Comparison of ENCODE assay signal across 1 cellular context in genomic region chr3:170002231-170002630, GRCh38.
TF ChIP-seq lines count a peak whose summit lies in the region.

No MANE protein-coding gene starts in this region.

TF ChIP-seq in K562, 482 proteins besides CTCF, POLR2A, EP300 and RAD21:
- no peak for TF ChIP-seq ATF4 (CRISPR knock-in tag; IDR thresholded peaks at IDR 0.05)
- no peak for TF ChIP-seq SMARCC2 (IDR thresholded peaks at IDR 0.05; ENCODE audit: low read depth)
- no peak for TF ChIP-seq CEBPG (CRISPR knock-in tag; IDR thresholded peaks at IDR 0.05)
- no peak for TF ChIP-seq CEBPG (tag; conservative IDR thresholded peaks at IDR 0.05 in 1 of 2, IDR thresholded peaks at IDR 0.05 in 1 of 2)
- TF ChIP-seq PKNOX1 (IDR thresholded peaks at IDR 0.05): no peak
- TF ChIP-seq ZNF280A (IDR thresholded peaks at IDR 0.05; ENCODE audit: low read depth, partially characterized antibody): no peak
- TF ChIP-seq ZNF444 (CRISPR knock-in tag; IDR thresholded peaks at IDR 0.05): no peak
- TF ChIP-seq ZNF785 (CRISPR knock-in tag; IDR thresholded peaks at IDR 0.05): no peak
- no peak for TF ChIP-seq DDX20 (tag; IDR thresholded peaks at IDR 0.05; ENCODE audit: low read depth)
- TF ChIP-seq FOS (IDR thresholded peaks at IDR 0.05; ENCODE audit: extremely low read depth, insufficient read length): no peak
- TF ChIP-seq TOE1 (IDR thresholded peaks at IDR 0.05; ENCODE audit: borderline replicate concordance): no peak
- TF ChIP-seq TOE1 (CRISPR knock-in tag; IDR thresholded peaks at IDR 0.05; ENCODE audit: borderline replicate concordance, low read depth): no peak
- TF ChIP-seq ZNF316 (IDR thresholded peaks at IDR 0.05): no peak
- TF ChIP-seq ZBTB11 (CRISPR knock-in tag; IDR thresholded peaks at IDR 0.05): no peak
- no peak for TF ChIP-seq SRSF9 (IDR thresholded peaks at IDR 0.05; ENCODE audit: borderline replicate concordance, low read depth, low read length)
- TF ChIP-seq ZNF766 (CRISPR knock-in tag; conservative IDR thresholded peaks at IDR 0.05): no peak
- no peak for TF ChIP-seq NUFIP1 (IDR thresholded peaks at IDR 0.05; ENCODE audit: partially characterized antibody)
- no peak for TF ChIP-seq GTF2F1 (IDR thresholded peaks at IDR 0.05; ENCODE audit: low read depth, low read length)
- TF ChIP-seq EWSR1 (IDR thresholded peaks at IDR 0.05; ENCODE audit: borderline replicate concordance, low read depth, partially characterized antibody): no peak
- TF ChIP-seq POU5F1 (IDR thresholded peaks at IDR 0.05; ENCODE audit: borderline replicate concordance, low read depth, low read length, partially characterized antibody): no peak
- no peak for TF ChIP-seq CUX1 (CRISPR knock-in tag; IDR thresholded peaks at IDR 0.05)
- TF ChIP-seq RBBP5 (IDR thresholded peaks at IDR 0.05; ENCODE audit: borderline replicate concordance, insufficient read depth, low read length, poor library complexity, severe bottlenecking): no peak
